Comparison of ENCODE assay signal across 16 cellular contexts in the genomic region with DNA sequence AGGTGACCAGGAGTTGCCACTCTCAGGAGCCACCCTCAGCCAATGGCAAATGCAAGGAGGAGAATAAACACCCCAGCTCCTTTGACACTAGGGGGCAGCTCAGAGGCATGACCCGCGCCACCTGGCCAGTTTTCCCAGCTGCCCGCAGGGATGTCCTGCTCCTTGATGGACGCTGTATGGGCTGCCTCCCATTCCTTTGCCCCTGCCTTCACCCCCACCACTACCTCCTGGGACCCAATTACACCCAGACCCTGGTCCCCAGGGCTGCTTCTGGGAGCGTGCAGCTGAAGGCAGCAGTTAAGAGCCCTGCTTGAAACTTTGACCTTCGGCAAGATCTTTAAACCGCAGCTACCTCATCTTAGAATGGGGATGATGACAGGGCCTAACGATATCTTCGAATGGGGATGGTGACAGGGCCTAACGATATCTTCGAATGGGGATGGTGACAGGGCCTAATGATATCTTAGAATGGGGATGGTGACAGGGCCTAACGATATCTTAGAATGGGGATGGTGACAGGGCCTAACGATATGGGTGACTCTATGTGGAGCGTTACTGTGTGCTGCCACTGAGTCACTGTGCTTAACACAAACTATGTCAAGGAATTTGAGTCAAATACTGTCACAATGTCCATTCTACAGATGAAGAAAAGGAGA.
A peak's percentile ranks its signal among the peaks of the same experiment; 100 is the strongest.
DNase-seq lines count a peak whose midpoint lies in the region; ATAC-seq, FAIRE-seq and TF ChIP-seq lines count a peak whose summit lies in the region.
"Had no signal": no experiment of that assay in that cellular context is flagged by ENCODE, and none has a peak within 500 bp of the region (broad histone marks: within the 10 kb centered on the region; RNA-seq: fewer than 3 reads in every experiment).

No MANE protein-coding gene starts in this region.

- H3K79me2 ChIP-seq in PC-9 (ENCODE audit: low read depth), result no peaks in the 10 kb centered on the region
- no peaks in the 10 kb centered on the region for H3K79me2 ChIP-seq in GM23248 (ENCODE audit: insufficient read depth)

- no peak overlapping the region for H3K4me2 ChIP-seq in PC-9
- no peak overlapping the region for H3K4me2 ChIP-seq in GM23248 (ENCODE audit: unreplicated experiment)

- DNase-seq in left ventricle myocardium inferior, result no peak
- no peak for DNase-seq in right cardiac atrium
- DNase-seq in PC-9, result peak in 1 of 2 experiments; percentile 2
- DNase-seq in iPS DF 6.9 (ENCODE audit: low read depth, low spot score), result peak; percentile 25
- DNase-seq in upper lobe of right lung, result no peak
- DNase-seq in GM23248, result no peak
- no peak for DNase-seq in stimulated activated naive CD8-positive, alpha-beta T cell treated with anti-CD3 and anti-CD28 coated beads, Interleukin-15, Interleukin-2, amounts not matched to agents 100 U/mL and 50 U/mL, for 24 hours
- no peak for DNase-seq in frontal cortex (ENCODE audit: low spot score in 2 of 2)
- DNase-seq: activated CD4-positive, CD25-positive, alpha-beta regulatory T cell treated with anti-CD3 and anti-CD28 coated beads, Interleukin-2, amount 50 U/mL, for 72 hours; activated naive CD8-positive, alpha-beta T cell treated with anti-CD3 and anti-CD28 coated beads, Interleukin-2, amount 50 U/mL, for 24 hours; activated T-cell treated with anti-CD3 and anti-CD28 coated beads, Interleukin-2, amount 50 U/mL, for 1 hour; erythroblast; NCI-H1436 treated with DMSO at 0.1 percent for 48 hours; NCI-H69; stimulated activated CD4-positive, alpha-beta T cell treated with anti-CD3 and anti-CD28 coated beads, Interleukin-1b, Interleukin-23, amount 100 ng/mL, for 48 hours had no signal

- H3K9me3 ChIP-seq in left ventricle myocardium inferior (replicated peaks), result no peaks in the 10 kb centered on the region
- no peaks in the 10 kb centered on the region for H3K9me3 ChIP-seq in right cardiac atrium (ENCODE audit: control insufficient read depth, low read length)
- no peaks in the 10 kb centered on the region for H3K9me3 ChIP-seq in PC-9 (ENCODE audit: insufficient read depth, low read depth)
- no peaks in the 10 kb centered on the region for H3K9me3 ChIP-seq in iPS DF 6.9 (ENCODE audit: control insufficient read depth, insufficient read depth, low read length)
- no peaks in the 10 kb centered on the region for H3K9me3 ChIP-seq in upper lobe of right lung
- H3K9me3 ChIP-seq in GM23248 (ENCODE audit: low read depth), result no peaks in the 10 kb centered on the region

- H3F3A ChIP-seq in PC-9 (ENCODE audit: insufficient read depth, low read depth) (no peaks in the 10 kb centered on the region), GM23248 (ENCODE audit: insufficient read depth) (peaks cover 16% of the 10 kb centered on the region)

- POLR2A ChIA-PET in PC-9 (lab: Charles Lee; ENCODE audit: unreplicated experiment), result no interaction called here

- H3K36me3 ChIP-seq in left ventricle myocardium inferior, result no peaks in the 10 kb centered on the region
- H3K36me3 ChIP-seq in PC-9 (ENCODE audit: low read depth), result no peaks in the 10 kb centered on the region
- H3K36me3 ChIP-seq in iPS DF 6.9 (ENCODE audit: control insufficient read depth, insufficient read depth, low read length), result no peaks in the 10 kb centered on the region
- no peaks in the 10 kb centered on the region for H3K36me3 ChIP-seq in upper lobe of right lung
- no peaks in the 10 kb centered on the region for H3K36me3 ChIP-seq in GM23248 (ENCODE audit: low read depth)

- in situ Hi-C loops in GM23248 (cut with MboI), result no loop called here

- CTCF ChIA-PET in PC-9 (lab: Charles Lee), result no interaction called here

- peak; percentile 8 for TF ChIP-seq CTCF in left ventricle myocardium inferior (IDR thresholded peaks at IDR 0.05; ENCODE audit: borderline replicate concordance)
- TF ChIP-seq CTCF in PC-9 (conservative IDR thresholded peaks at IDR 0.05), result 0 out of 2 replicates have a peak, but pooled peaks have one; percentile 14
- TF ChIP-seq CTCF in upper lobe of right lung (IDR thresholded peaks at IDR 0.05), result no peak

- H3K4me3 ChIP-seq in left ventricle myocardium inferior (no peak overlapping the region), right cardiac atrium (ENCODE audit: low read length) (no peak overlapping the region), PC-9 (no peak overlapping the region), iPS DF 6.9 (ENCODE audit: low read length) (no peak overlapping the region), upper lobe of right lung (no peak overlapping the region), GM23248 (no peak overlapping the region)

- H3K27me3 ChIP-seq in left ventricle myocardium inferior (ENCODE audit: low read depth), result peaks cover 87% of the 10 kb centered on the region
- no peaks in the 10 kb centered on the region for H3K27me3 ChIP-seq in right cardiac atrium (ENCODE audit: control insufficient read depth, insufficient read depth)
- H3K27me3 ChIP-seq in PC-9 (ENCODE audit: insufficient read depth, low read depth), result peaks cover 6% of the 10 kb centered on the region; the same call in 1 of the 2 replicates
- no peaks in the 10 kb centered on the region for H3K27me3 ChIP-seq in iPS DF 6.9 (ENCODE audit: control insufficient read depth, insufficient read depth, low read length)
- H3K27me3 ChIP-seq in upper lobe of right lung, result no peaks in the 10 kb centered on the region
- H3K27me3 ChIP-seq in GM23248 (replicated peaks; ENCODE audit: insufficient read depth), result no peaks in the 10 kb centered on the region

- no peak overlapping the region for H2AFZ ChIP-seq in PC-9
- H2AFZ ChIP-seq in GM23248, result no peak overlapping the region

- no peak for FAIRE-seq in frontal cortex (lab: Jason Lieb, UNC)

- H3K9ac ChIP-seq in GM23248, result no peak overlapping the region

- intact Hi-C loops in left ventricle myocardium inferior (cut with micrococcal nuclease), result no loop called here
- intact Hi-C loops in right cardiac atrium (cut with DNase I), result no loop called here
- intact Hi-C loops in PC-9 (cut with micrococcal nuclease; ENCODE audit: unreplicated experiment), result no loop called here
- intact Hi-C loops in upper lobe of right lung (cut with DNase I), result no loop called here

- H3K27ac ChIP-seq in left ventricle myocardium inferior (replicated peaks) (no peak overlapping the region), right cardiac atrium (ENCODE audit: low read length) (no peak overlapping the region), PC-9 (no peak overlapping the region), iPS DF 6.9 (ENCODE audit: low read length) (no peak overlapping the region), upper lobe of right lung (no peak overlapping the region), GM23248 (no peak overlapping the region)

- H3K9me2 ChIP-seq in PC-9 (ENCODE audit: insufficient read depth) (no peaks in the 10 kb centered on the region), GM23248 (ENCODE audit: insufficient read depth) (no peaks in the 10 kb centered on the region)

- no peak for ATAC-seq in right cardiac atrium
- ATAC-seq in upper lobe of right lung, result peak; percentile 21
- ATAC-seq in stimulated activated naive CD8-positive, alpha-beta T cell treated with anti-CD3 and anti-CD28 coated beads, Interleukin-15, Interleukin-2, amounts not matched to agents 100 U/mL and 50 U/mL, for 24 hours, result no peak
- ATAC-seq: activated naive CD8-positive, alpha-beta T cell treated with anti-CD3 and anti-CD28 coated beads, Interleukin-2, amount 50 U/mL, for 24 hours; stimulated activated effector memory CD8-positive, alpha-beta T cell treated with anti-CD3 and anti-CD28 coated beads, Interleukin-12 subunit alpha, Interleukin-12 subunit beta, amount 100 ng/mL, for 72 hours had no signal

- BruUV-seq in PC-9 (replicated peaks; lab: Mats Ljungman, UMichigan), result no TSS peak

- H3K4me1 ChIP-seq in left ventricle myocardium inferior (no peaks in the 10 kb centered on the region), right cardiac atrium (ENCODE audit: control insufficient read depth, insufficient read depth, low read length) (no peaks in the 10 kb centered on the region), PC-9 (replicated peaks; ENCODE audit: insufficient read depth) (no peaks in the 10 kb centered on the region), iPS DF 6.9 (ENCODE audit: control insufficient read depth, insufficient read depth, low read length) (no peaks in the 10 kb centered on the region), upper lobe of right lung (no peaks in the 10 kb centered on the region), GM23248 (ENCODE audit: insufficient read depth) (peaks cover 30% of the 10 kb centered on the region)

- H4K20me1 ChIP-seq in PC-9 (ENCODE audit: insufficient read depth) (no peaks in the 10 kb centered on the region), GM23248 (ENCODE audit: insufficient read depth) (no peaks in the 10 kb centered on the region)

- 67% methylated on average over 14 of the region's 14 CpGs for WGBS in right cardiac atrium
- WGBS in iPS DF 6.9 (ENCODE audit: insufficient coverage, insufficient read length), result no CpG with 5 or more reads among the region's 14 CpGs
- 92 to 94% methylated on average over 14 of the region's 14 CpGs for WGBS in GM23248 (ENCODE audit: low coverage in 1 of 2, low lambda C conversion rate in 2 of 2, missing lambda C conversion rate in 2 of 2), 2 experiments
